In the genomic region with DNA sequence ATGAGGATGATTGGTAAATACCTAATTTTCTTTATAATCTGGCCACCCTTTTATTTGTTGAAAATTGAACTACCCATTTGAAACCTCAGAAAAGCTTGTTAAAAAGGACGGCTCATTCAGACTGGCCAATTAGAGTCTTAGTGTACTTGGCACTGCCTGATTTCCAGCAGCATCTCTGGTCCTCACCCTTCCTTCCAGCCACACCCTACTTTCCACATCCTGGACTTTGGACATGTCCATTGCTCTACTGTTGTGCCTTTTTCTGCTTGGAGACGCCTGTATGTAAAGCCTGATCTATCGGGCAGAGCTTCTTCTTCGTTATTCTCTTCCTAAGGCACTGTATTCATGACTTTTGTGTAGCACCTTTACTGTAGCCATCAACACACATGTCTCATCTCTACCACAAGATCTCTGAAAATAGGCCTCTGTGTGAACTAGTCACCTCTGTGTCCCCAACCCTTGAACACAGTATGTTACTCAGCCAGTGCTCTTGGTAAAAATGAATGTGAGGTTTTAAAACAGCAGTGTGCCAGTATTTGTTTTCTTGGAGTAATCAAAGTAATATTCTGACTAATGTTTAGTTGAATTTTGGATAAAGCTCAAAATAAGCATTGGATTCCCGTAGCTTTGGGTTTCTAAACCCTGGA, we compare ENCODE assay signal across 1 cellular context.
TF ChIP-seq lines count a peak whose summit lies in the region.

No MANE protein-coding gene starts in this region.

TF ChIP-seq in HepG2, 621 proteins besides CTCF, POLR2A, EP300 and RAD21:
- no peak for TF ChIP-seq BRCA1 (CRISPR knock-in tag; IDR thresholded peaks at IDR 0.05)
- TF ChIP-seq ZBTB26 (CRISPR knock-in tag; IDR thresholded peaks at IDR 0.05; ENCODE audit: borderline replicate concordance): no peak
- TF ChIP-seq HNF4A (CRISPR knock-in tag; IDR thresholded peaks at IDR 0.05): peak; percentile 41
- no peak for TF ChIP-seq PRDM10 (CRISPR knock-in tag; IDR thresholded peaks at IDR 0.05; ENCODE audit: low read depth)
